In the genomic region with DNA sequence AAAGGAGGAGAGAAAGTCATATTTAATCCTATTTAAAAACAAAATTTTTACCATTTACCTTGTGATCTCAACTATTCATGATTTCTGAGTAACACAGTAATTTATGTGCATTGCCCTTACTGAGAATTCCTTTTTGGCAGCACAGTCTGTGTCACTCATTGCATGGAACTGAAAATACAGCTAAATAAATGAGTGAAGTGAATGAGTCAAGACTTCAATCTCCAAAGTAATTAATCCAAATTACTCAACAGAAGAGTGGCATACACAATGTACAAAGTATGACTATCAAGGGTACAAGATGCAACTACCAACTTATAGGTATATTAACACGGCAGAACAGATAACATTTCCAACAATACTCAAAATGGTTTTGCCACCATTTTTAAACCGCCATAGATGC, we compare ENCODE assay signal across 29 cellular contexts. TPM values are rescaled to one million over a fixed set of nuclear protein-coding genes. Genes with fewer than 3 reads are reported as not detected.
DNase-seq lines count a peak whose midpoint lies in the region; ATAC-seq and TF ChIP-seq lines count a peak whose summit lies in the region.
"Had no signal": no experiment of that assay in that cellular context is flagged by ENCODE, and none has a peak within 500 bp of the region (broad histone marks: within the 10 kb centered on the region; RNA-seq: fewer than 3 reads in every experiment).

No MANE protein-coding gene starts in this region.

- no peaks in the 10 kb centered on the region for H3K36me3 ChIP-seq in mammary epithelial cell (ENCODE audit: insufficient read depth, low read length)
- H3K36me3 ChIP-seq in neutrophil: peaks cover 24% of the 10 kb centered on the region
- H3K36me3 ChIP-seq: brain microvascular endothelial cell, gastroesophageal sphincter, left ventricle myocardium inferior, ovary, right atrium auricular region had no signal

- H3K36me3 Mint-ChIP-seq in T-helper 2 cell treated with Interferon-gamma antibody and Interleukin-4, amounts not matched to agents 5 μg/mL and 100 μg/mL, for 36 hours (ENCODE audit: low read depth): peaks cover 49% of the 10 kb centered on the region
- H3K36me3 Mint-ChIP-seq in MCF 10A (ENCODE audit: insufficient read depth, unreplicated experiment): peaks cover 16% of the 10 kb centered on the region

- no peak overlapping the region for H3K4me3 ChIP-seq in mammary epithelial cell (replicated peaks in 1 of 3; ENCODE audit: insufficient read depth in 1 of 3, low read depth in 2 of 3, low read length in 3 of 3)
- no peak overlapping the region for H3K4me3 ChIP-seq in neutrophil (ENCODE audit: low read depth in 1 of 2, low read length in 1 of 2)
- H3K4me3 ChIP-seq: gastroesophageal sphincter, left ventricle myocardium inferior, ovary, right atrium auricular region, stomach, tibial artery had no signal

- H3K27me3 Mint-ChIP-seq in T-helper 2 cell treated with Interferon-gamma antibody and Interleukin-4, amounts not matched to agents 5 μg/mL and 100 μg/mL, for 36 hours (ENCODE audit: low read depth): no peaks in the 10 kb centered on the region
- no peaks in the 10 kb centered on the region for H3K27me3 Mint-ChIP-seq in MCF 10A (ENCODE audit: insufficient read depth, unreplicated experiment)
- H3K27me3 Mint-ChIP-seq: CD4-positive, alpha-beta T cell; naive thymus-derived CD8-positive, alpha-beta T cell; T-helper 17 cell had no signal

- H3K4me3 Mint-ChIP-seq in T-helper 2 cell treated with Interferon-gamma antibody and Interleukin-4, amounts not matched to agents 5 μg/mL and 100 μg/mL, for 36 hours: peak overlapping the region; percentile 64
- H3K4me3 Mint-ChIP-seq in MCF 10A (ENCODE audit: unreplicated experiment): no peak overlapping the region
- H3K4me3 Mint-ChIP-seq: CD4-positive, alpha-beta T cell; T-helper 17 cell had no signal

- CTCF ChIA-PET in mammary epithelial cell (lab: Charles Lee; ENCODE audit: low non-redundant PET): no interaction called here
- CTCF ChIA-PET in MCF 10A (lab: Yijun Ruan, JAX): interaction anchor here (0.5 kb wide), 1 partner anchor 251 kb away, joined by 4 read pairs; no protein-coding TSS in a partner anchor

- no peak overlapping the region for H3K9ac ChIP-seq in mammary epithelial cell (ENCODE audit: insufficient read depth, low read length)
- H3K9ac ChIP-seq: SK-N-SH had no signal

- H3K79me2 ChIP-seq in mammary epithelial cell (ENCODE audit: insufficient read depth, low read length): peaks cover 98% of the 10 kb centered on the region

- H3K9me3 Mint-ChIP-seq in T-helper 2 cell treated with Interferon-gamma antibody and Interleukin-4, amounts not matched to agents 5 μg/mL and 100 μg/mL, for 36 hours: no peaks in the 10 kb centered on the region
- no peaks in the 10 kb centered on the region for H3K9me3 Mint-ChIP-seq in MCF 10A (ENCODE audit: unreplicated experiment)
- H3K9me3 Mint-ChIP-seq: CD4-positive, alpha-beta T cell had no signal

- no peak overlapping the region for H3K27ac ChIP-seq in mammary epithelial cell (ENCODE audit: insufficient read depth, low read depth, low read length)
- H3K27ac ChIP-seq in neutrophil: peak overlapping the region; percentile 48
- H3K27ac ChIP-seq: 22Rv1, brain microvascular endothelial cell, gastroesophageal sphincter, left ventricle myocardium inferior, ovary, right atrium auricular region, stomach, tibial artery had no signal

- no peak for ATAC-seq in HG03342 (IDR thresholded peaks at IDR 0.05; ENCODE audit: unreplicated experiment)
- ATAC-seq: gastroesophageal sphincter; naive thymus-derived CD8-positive, alpha-beta T cell; T-helper 17 cell had no signal

- peaks cover 82% of the 10 kb centered on the region for H3K4me1 Mint-ChIP-seq in T-helper 2 cell treated with Interferon-gamma antibody and Interleukin-4, amounts not matched to agents 5 μg/mL and 100 μg/mL, for 36 hours (ENCODE audit: low read depth)
- peaks cover 32% of the 10 kb centered on the region for H3K4me1 Mint-ChIP-seq in MCF 10A (ENCODE audit: insufficient read depth, unreplicated experiment)

- in situ Hi-C loops in mammary epithelial cell (cut with MboI; ENCODE audit: low sequenced_read_pairs in 2 of 2): loop anchor here in 1 of 2 donors (25.0 kb wide), 1 partner anchor 375 kb away; no protein-coding TSS in a partner anchor

- TF ChIP-seq CTCF in mammary epithelial cell (conservative IDR thresholded peaks at IDR 0.05 in 1 of 2, IDR thresholded peaks at IDR 0.05 in 1 of 2; ENCODE audit: extremely low read depth in 1 of 2, insufficient read depth in 1 of 2, low read depth in 1 of 2, low read length in 2 of 2) (no peak), MCF 10A (IDR thresholded peaks at IDR 0.05; ENCODE audit: unreplicated experiment) (no peak), neutrophil (IDR thresholded peaks at IDR 0.05) (no peak)

- H2AFZ ChIP-seq in mammary epithelial cell (ENCODE audit: low read depth, low read length): no peak overlapping the region

- H3K27me3 ChIP-seq in mammary epithelial cell (ENCODE audit: insufficient read depth, low read length): no peaks in the 10 kb centered on the region
- no peaks in the 10 kb centered on the region for H3K27me3 ChIP-seq in neutrophil
- H3K27me3 ChIP-seq: brain microvascular endothelial cell, gastroesophageal sphincter, ovary, right atrium auricular region, stomach, tibial artery had no signal

- H3K9me3 ChIP-seq in mammary epithelial cell (replicated peaks; ENCODE audit: insufficient read depth, low read length) (no peaks in the 10 kb centered on the region), neutrophil (no peaks in the 10 kb centered on the region)
- H3K9me3 ChIP-seq: gastroesophageal sphincter, left ventricle myocardium inferior, ovary, right atrium auricular region, SK-N-SH, stomach, tibial artery had no signal

- WGBS in mammary epithelial cell (ENCODE audit: low coverage, missing lambda C conversion rate): 100% methylated on average over 2 of the region's 2 CpGs

- intact Hi-C loops in mammary epithelial cell (cut with micrococcal nuclease) (no loop called here), MCF 10A (cut with micrococcal nuclease) (no loop called here)

- H3K4me1 ChIP-seq in mammary epithelial cell (ENCODE audit: insufficient read depth, low read length) (no peaks in the 10 kb centered on the region), neutrophil (ENCODE audit: control insufficient read depth in 1 of 2, insufficient read depth in 1 of 2, low read depth in 1 of 2, low read length in 1 of 2) (peaks cover 66 to 83% of the 10 kb centered on the region in 2 experiments)

- H3K27ac Mint-ChIP-seq in T-helper 2 cell treated with Interferon-gamma antibody and Interleukin-4, amounts not matched to agents 5 μg/mL and 100 μg/mL, for 36 hours: peak overlapping the region; percentile 21
- H3K27ac Mint-ChIP-seq in MCF 10A (ENCODE audit: low read depth, unreplicated experiment): no peak overlapping the region
- H3K27ac Mint-ChIP-seq: CD4-positive, alpha-beta T cell had no signal

- POLR2A ChIA-PET in MCF 10A (lab: Yijun Ruan, JAX): interaction anchor here (0.5 to 1.0 kb wide), 4 partner anchors 12 to 330 kb away, joined by 3 read pairs; no protein-coding TSS in a partner anchor

- H3K4me2 ChIP-seq in mammary epithelial cell (ENCODE audit: insufficient read depth, low read depth, low read length): no peak overlapping the region
- H3K4me2 ChIP-seq: SK-N-SH had no signal

- dilution Hi-C loops in mammary epithelial cell (cut with HindIII; ENCODE audit: low sequenced_read_pairs): no loop called here

- H4K20me1 ChIP-seq in mammary epithelial cell (ENCODE audit: insufficient read depth, low read length): peaks cover under 1% of the 10 kb centered on the region

- no peak for DNase-seq in T-helper 2 cell treated with Interferon-gamma antibody and Interleukin-4, amounts not matched to agents 5 μg/mL and 100 μg/mL, for 36 hours (ENCODE audit: low spot score)
- DNase-seq in T-helper 2 cell: no peak
- DNase-seq in mammary epithelial cell: peak; percentile 3
- DNase-seq in MCF 10A (ENCODE audit: unreplicated experiment): no peak
- DNase-seq in AG08395 (ENCODE audit: low spot score): no peak
- DNase-seq in stimulated activated CD4-positive, alpha-beta T cell treated with anti-CD3 and anti-CD28 coated beads, Interleukin-4, amount 100 ng/mL, for 1 hour: no peak
- DNase-seq: activated CD4-positive, alpha-beta T cell treated with anti-CD3 and anti-CD28 coated beads, Interleukin-2, amount 50 U/mL, for 1 hour; brain microvascular endothelial cell; CD4-positive, alpha-beta T cell; effector memory CD4-positive, alpha-beta T cell; EL; HCEC 1CT; hypothalamus; left ventricle myocardium inferior; midbrain; naive thymus-derived CD8-positive, alpha-beta T cell; NCI-H2081; NCI-H226; NCI-H82; ovary; SK-N-SH; stomach; T-helper 17 cell; tibial artery had no signal

- BruUV-seq in mammary epithelial cell (replicated peaks; lab: Mats Ljungman, UMichigan) (no TSS peak), MCF 10A (replicated peaks; lab: Mats Ljungman, UMichigan) (no TSS peak)

RNA-seq across cellular contexts. Expression of a gene that starts 8.8 kb away (rescaled TPM):
- total RNA-seq in mammary epithelial cell (10 to 100 TPM; 11.0 to 12.4 TPM), MCF 10A (2022) (19.4 and 20.2 TPM in 2 replicates)
- polyA plus RNA-seq in mammary epithelial cell: 5.2 TPM
- 5.3 TPM for polyA minus RNA-seq in mammary epithelial cell
